Comparison of ENCODE assay signal across 1 cellular context in the genomic region with DNA sequence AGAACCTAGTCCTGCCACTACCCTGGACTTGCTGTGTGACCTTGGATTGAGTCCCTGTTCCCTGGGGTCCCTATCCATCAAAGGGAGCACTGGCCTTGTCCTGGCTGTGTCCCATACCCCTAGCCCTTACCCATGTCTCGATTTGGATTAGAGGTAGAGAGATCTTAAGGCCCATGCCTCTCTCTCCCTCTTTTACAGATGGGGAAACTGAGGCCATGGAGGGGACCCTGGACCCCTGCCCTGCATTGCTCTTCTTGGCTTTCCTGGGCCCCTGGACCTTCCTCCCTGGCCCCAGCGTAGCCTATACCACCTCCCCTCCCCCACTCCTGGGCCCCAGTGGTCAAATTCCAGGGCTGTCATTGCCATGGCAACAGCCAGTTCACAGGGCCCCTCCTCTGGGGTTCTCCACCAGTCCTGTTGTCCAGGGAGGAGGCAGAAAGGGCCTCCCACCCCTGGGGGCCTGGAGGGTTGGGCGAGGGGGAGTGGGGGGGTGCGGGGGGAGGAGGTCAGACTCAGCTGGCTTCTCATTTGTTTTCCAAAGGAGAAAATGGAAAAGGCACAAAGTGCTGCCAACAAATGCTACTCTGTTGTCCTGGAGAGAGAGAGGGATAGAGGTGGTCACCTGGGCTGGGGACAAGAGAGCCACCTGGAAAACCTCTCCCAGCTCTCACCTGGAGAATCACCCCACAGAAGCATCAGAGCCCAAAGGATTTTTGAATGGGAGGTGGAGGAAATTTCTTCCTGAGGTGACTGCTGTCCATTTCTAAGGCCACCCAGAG.
TF ChIP-seq lines count a peak whose summit lies in the region.

No MANE protein-coding gene starts in this region.

TF ChIP-seq in GM23338, 12 proteins besides CTCF, POLR2A, EP300 and RAD21 (continued from another document):
- TF ChIP-seq POLR2AphosphoS5 (IDR thresholded peaks at IDR 0.05; ENCODE audit: low read depth) (no peak), CREB1 (CRISPR knock-in tag; IDR thresholded peaks at IDR 0.05; ENCODE audit: low read depth) (no peak), EZH2 (IDR thresholded peaks at IDR 0.05; ENCODE audit: low read depth, unreplicated experiment) (no peak), STAT1 (IDR thresholded peaks at IDR 0.05; ENCODE audit: unreplicated experiment) (no peak)
- TF ChIP-seq, protein P1, sequence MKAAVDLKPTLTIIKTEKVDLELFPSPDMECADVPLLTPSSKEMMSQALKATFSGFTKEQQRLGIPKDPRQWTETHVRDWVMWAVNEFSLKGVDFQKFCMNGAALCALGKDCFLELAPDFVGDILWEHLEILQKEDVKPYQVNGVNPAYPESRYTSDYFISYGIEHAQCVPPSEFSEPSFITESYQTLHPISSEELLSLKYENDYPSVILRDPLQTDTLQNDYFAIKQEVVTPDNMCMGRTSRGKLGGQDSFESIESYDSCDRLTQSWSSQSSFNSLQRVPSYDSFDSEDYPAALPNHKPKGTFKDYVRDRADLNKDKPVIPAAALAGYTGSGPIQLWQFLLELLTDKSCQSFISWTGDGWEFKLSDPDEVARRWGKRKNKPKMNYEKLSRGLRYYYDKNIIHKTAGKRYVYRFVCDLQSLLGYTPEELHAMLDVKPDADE (IDR thresholded peaks at IDR 0.05) = no peak
- TF ChIP-seq, protein P2, sequence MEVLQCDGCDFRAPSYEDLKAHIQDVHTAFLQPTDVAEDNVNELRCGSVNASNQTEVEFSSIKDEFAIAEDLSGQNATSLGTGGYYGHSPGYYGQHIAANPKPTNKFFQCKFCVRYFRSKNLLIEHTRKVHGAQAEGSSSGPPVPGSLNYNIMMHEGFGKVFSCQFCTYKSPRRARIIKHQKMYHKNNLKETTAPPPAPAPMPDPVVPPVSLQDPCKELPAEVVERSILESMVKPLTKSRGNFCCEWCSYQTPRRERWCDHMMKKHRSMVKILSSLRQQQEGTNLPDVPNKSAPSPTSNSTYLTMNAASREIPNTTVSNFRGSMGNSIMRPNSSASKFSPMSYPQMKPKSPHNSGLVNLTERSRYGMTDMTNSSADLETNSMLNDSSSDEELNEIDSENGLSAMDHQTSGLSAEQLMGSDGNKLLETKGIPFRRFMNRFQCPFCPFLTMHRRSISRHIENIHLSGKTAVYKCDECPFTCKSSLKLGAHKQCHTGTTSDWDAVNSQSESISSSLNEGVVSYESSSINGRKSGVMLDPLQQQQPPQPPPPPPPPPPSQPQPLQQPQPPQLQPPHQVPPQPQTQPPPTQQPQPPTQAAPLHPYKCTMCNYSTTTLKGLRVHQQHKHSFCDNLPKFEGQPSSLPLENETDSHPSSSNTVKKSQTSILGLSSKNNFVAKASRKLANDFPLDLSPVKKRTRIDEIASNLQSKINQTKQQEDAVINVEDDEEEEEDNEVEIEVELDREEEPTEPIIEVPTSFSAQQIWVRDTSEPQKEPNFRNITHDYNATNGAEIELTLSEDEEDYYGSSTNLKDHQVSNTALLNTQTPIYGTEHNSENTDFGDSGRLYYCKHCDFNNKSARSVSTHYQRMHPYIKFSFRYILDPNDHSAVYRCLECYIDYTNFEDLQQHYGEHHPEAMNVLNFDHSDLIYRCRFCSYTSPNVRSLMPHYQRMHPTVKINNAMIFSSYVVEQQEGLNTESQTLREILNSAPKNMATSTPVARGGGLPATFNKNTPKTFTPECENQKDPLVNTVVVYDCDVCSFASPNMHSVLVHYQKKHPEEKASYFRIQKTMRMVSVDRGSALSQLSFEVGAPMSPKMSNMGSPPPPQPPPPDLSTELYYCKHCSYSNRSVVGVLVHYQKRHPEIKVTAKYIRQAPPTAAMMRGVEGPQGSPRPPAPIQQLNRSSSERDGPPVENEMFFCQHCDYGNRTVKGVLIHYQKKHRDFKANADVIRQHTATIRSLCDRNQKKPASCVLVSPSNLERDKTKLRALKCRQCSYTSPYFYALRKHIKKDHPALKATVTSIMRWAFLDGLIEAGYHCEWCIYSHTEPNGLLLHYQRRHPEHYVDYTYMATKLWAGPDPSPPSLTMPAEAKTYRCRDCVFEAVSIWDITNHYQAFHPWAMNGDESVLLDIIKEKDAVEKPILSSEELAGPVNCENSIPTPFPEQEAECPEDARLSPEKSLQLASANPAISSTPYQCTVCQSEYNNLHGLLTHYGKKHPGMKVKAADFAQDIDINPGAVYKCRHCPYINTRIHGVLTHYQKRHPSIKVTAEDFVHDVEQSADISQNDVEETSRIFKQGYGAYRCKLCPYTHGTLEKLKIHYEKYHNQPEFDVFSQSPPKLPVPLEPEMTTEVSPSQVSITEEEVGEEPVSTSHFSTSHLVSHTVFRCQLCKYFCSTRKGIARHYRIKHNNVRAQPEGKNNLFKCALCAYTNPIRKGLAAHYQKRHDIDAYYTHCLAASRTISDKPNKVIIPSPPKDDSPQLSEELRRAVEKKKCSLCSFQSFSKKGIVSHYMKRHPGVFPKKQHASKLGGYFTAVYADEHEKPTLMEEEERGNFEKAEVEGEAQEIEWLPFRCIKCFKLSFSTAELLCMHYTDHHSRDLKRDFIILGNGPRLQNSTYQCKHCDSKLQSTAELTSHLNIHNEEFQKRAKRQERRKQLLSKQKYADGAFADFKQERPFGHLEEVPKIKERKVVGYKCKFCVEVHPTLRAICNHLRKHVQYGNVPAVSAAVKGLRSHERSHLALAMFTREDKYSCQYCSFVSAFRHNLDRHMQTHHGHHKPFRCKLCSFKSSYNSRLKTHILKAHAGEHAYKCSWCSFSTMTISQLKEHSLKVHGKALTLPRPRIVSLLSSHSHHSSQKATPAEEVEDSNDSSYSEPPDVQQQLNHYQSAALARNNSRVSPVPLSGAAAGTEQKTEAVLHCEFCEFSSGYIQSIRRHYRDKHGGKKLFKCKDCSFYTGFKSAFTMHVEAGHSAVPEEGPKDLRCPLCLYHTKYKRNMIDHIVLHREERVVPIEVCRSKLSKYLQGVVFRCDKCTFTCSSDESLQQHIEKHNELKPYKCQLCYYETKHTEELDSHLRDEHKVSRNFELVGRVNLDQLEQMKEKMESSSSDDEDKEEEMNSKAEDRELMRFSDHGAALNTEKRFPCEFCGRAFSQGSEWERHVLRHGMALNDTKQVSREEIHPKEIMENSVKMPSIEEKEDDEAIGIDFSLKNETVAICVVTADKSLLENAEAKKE (CRISPR knock-in tag; IDR thresholded peaks at IDR 0.05) = no peak
